1 cellular context compared by ENCODE assay signal in the genomic region with DNA sequence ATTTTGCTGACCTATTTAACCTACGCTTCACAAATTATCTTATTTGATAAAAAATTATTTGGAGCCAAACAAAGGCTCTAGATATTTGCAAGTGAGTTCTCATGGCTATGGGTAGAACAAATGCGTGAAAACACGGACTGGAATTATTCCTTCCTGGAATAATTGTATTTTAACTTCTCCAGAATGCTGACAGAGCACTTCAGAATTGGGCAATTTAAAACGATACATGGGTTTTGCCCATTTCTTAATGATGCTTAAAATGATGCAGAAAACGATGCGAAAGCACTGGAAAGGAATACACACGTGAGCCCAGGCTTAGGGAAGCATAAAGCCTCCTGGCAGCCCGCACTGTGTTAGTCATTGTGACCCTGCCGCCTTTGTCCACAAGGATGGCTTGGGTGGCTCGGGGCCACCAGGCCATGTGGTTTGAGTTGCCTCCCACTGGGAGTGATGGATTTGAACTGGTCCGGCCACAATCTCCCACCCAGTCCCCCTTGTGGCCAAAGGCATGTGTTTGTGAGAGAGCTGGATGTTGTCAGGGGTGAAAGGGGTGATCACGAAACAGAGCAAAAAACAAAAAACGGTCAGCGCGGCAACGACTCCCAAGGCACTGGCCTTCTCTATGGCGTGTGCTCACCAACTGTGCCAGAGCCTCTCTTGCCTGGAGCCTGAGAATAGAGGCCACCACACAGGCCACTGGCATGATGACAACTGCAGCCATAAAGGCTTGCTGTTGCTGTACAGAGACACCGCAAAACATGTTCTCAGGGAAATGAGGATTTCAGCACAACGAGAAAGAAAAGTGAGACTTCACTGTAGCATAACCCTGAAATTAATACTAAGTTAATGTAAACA.
A peak's percentile ranks its signal among the peaks of the same experiment; 100 is the strongest.
TF ChIP-seq lines count a peak whose summit lies in the region.

No MANE protein-coding gene starts in this region.

TF ChIP-seq in K562, 482 proteins besides CTCF, POLR2A, EP300 and RAD21 (continued from another document):
- peak; percentile 33 for TF ChIP-seq CTCFL (IDR thresholded peaks at IDR 0.05; ENCODE audit: borderline replicate concordance, insufficient read depth, low read depth, low read length, poor library complexity, severe bottlenecking)
- peak; percentile 5; the same call in 1 of the 2 replicates for TF ChIP-seq MAFK (IDR thresholded peaks at IDR 0.05; ENCODE audit: low read length)
- no peak for TF ChIP-seq ZNF263 (CRISPR knock-in tag; IDR thresholded peaks at IDR 0.05; ENCODE audit: borderline replicate concordance)
- no peak for TF ChIP-seq MTA1 (IDR thresholded peaks at IDR 0.05; ENCODE audit: borderline replicate concordance)
- peak; percentile 37; the same call in 1 of the 2 replicates for TF ChIP-seq ZNF316 (IDR thresholded peaks at IDR 0.05)
